8 cellular contexts compared by ENCODE assay signal in genomic region chr2:85308951-85309555, GRCh38. TPM values are rescaled to one million over a fixed set of nuclear protein-coding genes. Genes with fewer than 3 reads are reported as not detected.
DNase-seq lines count a peak whose midpoint lies in the region; ATAC-seq, FAIRE-seq and TF ChIP-seq lines count a peak whose summit lies in the region.

No MANE protein-coding gene starts in this region.

- no peaks in the 10 kb centered on the region for H3K9me3 Mint-ChIP-seq in astrocyte (ENCODE audit: unreplicated experiment)

- peak; percentile 62 for DNase-seq in Daoy (ENCODE audit: low read depth)
- DNase-seq in NCI-H1105 (lab: John Stamatoyannopoulos, UW), result peak; percentile 65
- peak; percentile 56 for DNase-seq in astrocyte (ENCODE audit: low read depth)
- DNase-seq in right lobe of liver, result peak; percentile 76 to 82 (median 82)
- peak; percentile 65 for DNase-seq in ureter (ENCODE audit: low spot score)
- DNase-seq in brain microvascular endothelial cell, result no peak
- no peak for DNase-seq in activated effector memory CD4-positive, alpha-beta T cell treated with anti-CD3 and anti-CD28 coated beads, Interleukin-2, amount 50 U/mL, for 16 hours

- no peak for TF ChIP-seq POLR2A in right lobe of liver (IDR thresholded peaks at IDR 0.05)

- H3K4me1 ChIP-seq in astrocyte (ENCODE audit: insufficient read depth, low read length) (peaks cover 18% of the 10 kb centered on the region), right lobe of liver (peaks cover 0 to 33% (median 15%) of the 10 kb centered on the region in 4 donors)

- TF ChIP-seq CTCF in astrocyte (IDR thresholded peaks at IDR 0.05; ENCODE audit: insufficient read depth, low read depth, low read length) (no peak), right lobe of liver (IDR thresholded peaks at IDR 0.05) (no peak), brain microvascular endothelial cell (IDR thresholded peaks at IDR 0.05; ENCODE audit: low read depth, low read length, missing control alignments) (no peak)

- peak overlapping the region; percentile 14 for H2AFZ ChIP-seq in astrocyte (ENCODE audit: low read depth, low read length)

- H3K4me3 Mint-ChIP-seq in astrocyte (ENCODE audit: unreplicated experiment), result no peak overlapping the region

- H4K20me1 ChIP-seq in astrocyte (ENCODE audit: insufficient read depth, low read length), result no peaks in the 10 kb centered on the region

- H3K79me2 ChIP-seq in astrocyte (ENCODE audit: insufficient read depth, low read length), result no peaks in the 10 kb centered on the region

- ATAC-seq in right lobe of liver (peak; percentile 60 to 77 (median 68)), GM18520 (IDR thresholded peaks at IDR 0.05; ENCODE audit: unreplicated experiment) (no peak)

- H3K36me3 Mint-ChIP-seq in astrocyte (ENCODE audit: low read depth, unreplicated experiment), result peaks cover 15% of the 10 kb centered on the region

- intact Hi-C loops in right lobe of liver (cut with DNase I), result no loop called here

- H3K9me3 ChIP-seq in astrocyte (ENCODE audit: insufficient read depth, low read depth, low read length) (no peaks in the 10 kb centered on the region), right lobe of liver (no peaks in the 10 kb centered on the region)

- no peak overlapping the region for H3K4me3 ChIP-seq in astrocyte (ENCODE audit: insufficient read depth, low read depth, low read length)
- H3K4me3 ChIP-seq in right lobe of liver, result no peak overlapping the region
- H3K4me3 ChIP-seq in brain microvascular endothelial cell (ENCODE audit: low read depth, low read length), result no peak overlapping the region

- peak overlapping the region; percentile 62 for H3K4me2 ChIP-seq in astrocyte (ENCODE audit: low read length)

- H3K27me3 ChIP-seq in astrocyte (ENCODE audit: insufficient read depth, low read length), result no peaks in the 10 kb centered on the region
- no peaks in the 10 kb centered on the region for H3K27me3 ChIP-seq in right lobe of liver
- no peaks in the 10 kb centered on the region for H3K27me3 ChIP-seq in brain microvascular endothelial cell (replicated peaks)

- H3K36me3 ChIP-seq in astrocyte (ENCODE audit: insufficient read depth, low read length), result no peaks in the 10 kb centered on the region
- H3K36me3 ChIP-seq in right lobe of liver, result no peaks in the 10 kb centered on the region
- H3K36me3 ChIP-seq in brain microvascular endothelial cell (replicated peaks), result no peaks in the 10 kb centered on the region

- H3K27ac ChIP-seq in astrocyte (ENCODE audit: low read depth, low read length) (no peak overlapping the region), right lobe of liver (peak overlapping the region in 1 of 3 donors; percentile 37), brain microvascular endothelial cell (no peak overlapping the region)

- FAIRE-seq in astrocyte (lab: Jason Lieb, UNC), result no peak

- no peak overlapping the region for H3K27ac Mint-ChIP-seq in astrocyte (ENCODE audit: unreplicated experiment)

- in situ Hi-C loops in brain microvascular endothelial cell (cut with HindIII; ENCODE audit: low pct_ligation_motif_present, low sequenced_read_pairs), result no loop called here

- H3K9ac ChIP-seq in astrocyte (ENCODE audit: low read length), result no peak overlapping the region

- H3K27me3 Mint-ChIP-seq in astrocyte (ENCODE audit: low read depth, unreplicated experiment), result no peaks in the 10 kb centered on the region

- peaks cover 23% of the 10 kb centered on the region for H3K4me1 Mint-ChIP-seq in astrocyte (ENCODE audit: low read depth, unreplicated experiment)

- WGBS in right lobe of liver (ENCODE audit: insufficient coverage, low coverage, low lambda C conversion rate, missing lambda C conversion rate), result 39% methylated on average over 12 of the region's 14 CpGs

RNA-seq across cellular contexts. Expression of gene TGOLN2, which starts 18.7 kb away (rescaled TPM):
- 43.7 and 55.3 TPM in 2 replicates for total RNA-seq in Daoy (2014; rRNA removed; shearing (Covaris generic))
- 86.7 and 90.8 TPM in 2 replicates for total RNA-seq in astrocyte
- total RNA-seq in right lobe of liver, result 100 to 1,000 TPM in 5 of 6 experiments, 10 to 100 TPM in 1; 85.7 to 153 (median 121) TPM
- total RNA-seq in ureter, result 135 TPM

RNA-seq across cellular contexts. Expression of gene RETSAT, which starts 45.3 kb away (rescaled TPM):
- 11.4 and 18.8 TPM in 2 replicates for total RNA-seq in Daoy (2014; rRNA removed; shearing (Covaris generic))
- total RNA-seq in astrocyte (38.2 and 38.5 TPM in 2 replicates), right lobe of liver (100 to 1,000 TPM in 4 of 6 experiments, 10 to 100 TPM in 2; 70.3 to 112 (median 105) TPM), ureter (39.6 TPM)

RNA-seq across cellular contexts. Expression of gene ELMOD3, which starts 45.5 kb away (rescaled TPM):
- 7.5 and 8.5 TPM in 2 replicates for total RNA-seq in Daoy (2014; rRNA removed; shearing (Covaris generic))
- total RNA-seq in astrocyte (11.2 and 11.7 TPM in 2 replicates), right lobe of liver (10 to 100 TPM in 3 of 6 experiments, 1 to 10 TPM in 3; 7.4 to 12.8 (median 9.5) TPM), ureter (23.3 TPM)

Comparison
In these comparisons a context has a peak if more than half of its experiments do, and no peak if none do; other contexts are left out.
1. DNase-seq: peak in Daoy (single experiment), NCI-H1105 (single experiment), astrocyte (single experiment), right lobe of liver (3 of 3) and ureter (single experiment); none in brain microvascular endothelial cell (single experiment) and activated effector memory CD4-positive, alpha-beta T cell treated with anti-CD3 and anti-CD28 coated beads, Interleukin-2, amount 50 U/mL, for 16 hours (single experiment).